In the genomic region with DNA sequence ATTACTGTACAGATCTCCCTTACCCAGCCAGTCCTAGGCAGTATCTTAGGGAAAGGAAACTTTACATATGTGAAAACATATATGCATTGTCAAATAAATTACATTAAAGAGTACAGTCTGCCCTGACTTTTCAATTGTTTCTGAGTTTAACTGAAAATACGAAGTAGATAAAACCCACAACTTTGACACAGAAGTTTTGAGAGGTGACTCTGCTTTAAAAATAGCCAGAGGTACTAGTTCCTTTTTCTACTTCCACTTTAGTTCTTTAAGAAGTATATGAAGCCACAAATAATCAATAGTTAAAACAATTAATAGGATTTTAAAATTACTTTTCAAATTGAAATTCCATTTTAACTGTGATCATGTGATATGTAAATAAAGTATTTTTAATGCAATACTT, we compare ENCODE assay signal across 14 cellular contexts.
"Had no signal": no experiment of that assay in that cellular context is flagged by ENCODE, and none has a peak within 500 bp of the region (broad histone marks: within the 10 kb centered on the region; RNA-seq: fewer than 3 reads in every experiment).

No MANE protein-coding gene starts in this region.

- H3K27me3 Mint-ChIP-seq: effector memory CD8-positive, alpha-beta T cell; type B pancreatic cell had no signal

- ATAC-seq: effector memory CD8-positive, alpha-beta T cell; gastroesophageal sphincter; left ventricle myocardium superior had no signal

- H3K9me3 Mint-ChIP-seq: nephron progenitor cell had no signal

- H3K4me3 Mint-ChIP-seq: activated T-helper 1 cell treated with anti-CD3 and anti-CD28 coated beads, Interleukin-12 subunit alpha, Interleukin-12 subunit beta, Interleukin-2, Interleukin-4 antibody, amounts not matched to agents 30 ng/mL and 10 ng/mL and 1 ng/mL, durations not matched to agents 14 hours and 24 hours and 36 hours; effector memory CD8-positive, alpha-beta T cell; nephron progenitor cell; type B pancreatic cell had no signal

- H3K27ac Mint-ChIP-seq: activated T-helper 1 cell treated with anti-CD3 and anti-CD28 coated beads, Interleukin-12 subunit alpha, Interleukin-12 subunit beta, Interleukin-2, Interleukin-4 antibody, amounts not matched to agents 30 ng/mL and 10 ng/mL and 1 ng/mL, durations not matched to agents 14 hours and 24 hours and 36 hours; effector memory CD8-positive, alpha-beta T cell; nephron progenitor cell; type B pancreatic cell had no signal

- DNase-seq: activated CD4-positive, alpha-beta T cell treated with anti-CD3 and anti-CD28 coated beads for 4 hours; activated naive CD4-positive, alpha-beta T cell treated with Interleukin-2 at 50 U/mL for 16 hours; central memory CD4-positive, alpha-beta T cell; cortex of kidney; effector memory CD8-positive, alpha-beta T cell; left ventricle myocardium superior; mesendoderm; nephron progenitor cell; sigmoid colon; stimulated activated CD4-positive, alpha-beta T cell treated with anti-CD3 and anti-CD28 coated beads, Interleukin-2, amount 100 ng/mL, for 24 hours; stimulated activated naive CD4-positive, alpha-beta T cell had no signal

- H3K4me1 Mint-ChIP-seq: nephron progenitor cell had no signal
